13 cellular contexts compared by ENCODE assay signal in genomic region chr16:13098536-13098935, GRCh38.
"Had no signal": no experiment of that assay in that cellular context is flagged by ENCODE, and none has a peak within 500 bp of the region (broad histone marks: within the 10 kb centered on the region; RNA-seq: fewer than 3 reads in every experiment).

No MANE protein-coding gene starts in this region.

- H3K27ac Mint-ChIP-seq: activated naive CD4-positive, alpha-beta T cell treated with anti-CD3 and anti-CD28 coated beads for 36 hours; activated naive CD8-positive, alpha-beta T cell treated with anti-CD3 and anti-CD28 coated beads, Interleukin-2, amount 50 U/mL, for 24 hours; activated T-helper 17 cell treated with anti-CD3 and anti-CD28 coated beads, Interleukin-2, amount 50 U/mL, for 72 hours; stimulated activated memory B cell treated with anti-CD40 and anti-IgM and Interleukin-4, amounts not matched to agents 10 μg/mL and 1 μg/mL and 100 μg/mL, for 72 hours; T-helper 2 cell treated with Interferon-gamma antibody and Interleukin-4, amounts not matched to agents 5 μg/mL and 100 μg/mL, for 36 hours had no signal

- DNase-seq: activated naive CD4-positive, alpha-beta T cell treated with anti-CD3 and anti-CD28 coated beads for 36 hours; activated naive CD8-positive, alpha-beta T cell treated with anti-CD3 and anti-CD28 coated beads, Interleukin-2, amount 50 U/mL, for 24 hours; dorsolateral prefrontal cortex; glutamatergic neuron; left colon; lower lobe of right lung; midbrain; ovary had no signal

- ATAC-seq: activated CD4-positive, CD25-positive, alpha-beta regulatory T cell treated with anti-CD3 and anti-CD28 coated beads, Interleukin-2, amount 50 U/mL, for 24 hours; activated naive CD8-positive, alpha-beta T cell treated with anti-CD3 and anti-CD28 coated beads, Interleukin-2, amount 50 U/mL, for 24 hours; activated T-helper 17 cell treated with anti-CD3 and anti-CD28 coated beads, Interleukin-2, amount 50 U/mL, for 72 hours; left colon; lower lobe of right lung; stimulated activated memory B cell treated with anti-CD40 and anti-IgM and Interleukin-4, amounts not matched to agents 10 μg/mL and 1 μg/mL and 100 μg/mL, for 72 hours had no signal

- H3K27ac ChIP-seq: dorsolateral prefrontal cortex, lower lobe of right lung, ovary had no signal

- H3K36me3 Mint-ChIP-seq: stimulated activated memory B cell treated with anti-CD40 and anti-IgM and Interleukin-4, amounts not matched to agents 10 μg/mL and 1 μg/mL and 100 μg/mL, for 72 hours had no signal

- H3K36me3 ChIP-seq: lower lobe of right lung, ovary had no signal

- H3K4me1 Mint-ChIP-seq: activated naive CD8-positive, alpha-beta T cell treated with anti-CD3 and anti-CD28 coated beads, Interleukin-2, amount 50 U/mL, for 24 hours; activated T-helper 17 cell treated with anti-CD3 and anti-CD28 coated beads, Interleukin-2, amount 50 U/mL, for 72 hours; neural crest cell; stimulated activated memory B cell treated with anti-CD40 and anti-IgM and Interleukin-4, amounts not matched to agents 10 μg/mL and 1 μg/mL and 100 μg/mL, for 72 hours had no signal

- H3K27me3 Mint-ChIP-seq: activated naive CD8-positive, alpha-beta T cell treated with anti-CD3 and anti-CD28 coated beads, Interleukin-2, amount 50 U/mL, for 24 hours; activated T-helper 17 cell treated with anti-CD3 and anti-CD28 coated beads, Interleukin-2, amount 50 U/mL, for 72 hours; stimulated activated memory B cell treated with anti-CD40 and anti-IgM and Interleukin-4, amounts not matched to agents 10 μg/mL and 1 μg/mL and 100 μg/mL, for 72 hours had no signal

- H3K4me3 ChIP-seq: dorsolateral prefrontal cortex, lower lobe of right lung, ovary had no signal

- H3K4me1 ChIP-seq: lower lobe of right lung had no signal

- H3K4me3 Mint-ChIP-seq: activated naive CD4-positive, alpha-beta T cell treated with anti-CD3 and anti-CD28 coated beads for 36 hours; activated naive CD8-positive, alpha-beta T cell treated with anti-CD3 and anti-CD28 coated beads, Interleukin-2, amount 50 U/mL, for 24 hours; activated T-helper 17 cell treated with anti-CD3 and anti-CD28 coated beads, Interleukin-2, amount 50 U/mL, for 72 hours; neural crest cell; stimulated activated memory B cell treated with anti-CD40 and anti-IgM and Interleukin-4, amounts not matched to agents 10 μg/mL and 1 μg/mL and 100 μg/mL, for 72 hours; T-helper 2 cell treated with Interferon-gamma antibody and Interleukin-4, amounts not matched to agents 5 μg/mL and 100 μg/mL, for 36 hours had no signal

- H3K27me3 ChIP-seq: dorsolateral prefrontal cortex, ovary had no signal

- H3K9me3 ChIP-seq: lower lobe of right lung, ovary had no signal
